ENCODE assay signal across 7 cellular contexts in genomic region chr15:71823801-71824200, GRCh38. TPM values are rescaled to one million over a fixed set of nuclear protein-coding genes. Genes with fewer than 3 reads are reported as not detected.
"Had no signal": no experiment of that assay in that cellular context is flagged by ENCODE, and none has a peak within 500 bp of the region (broad histone marks: within the 10 kb centered on the region; RNA-seq: fewer than 3 reads in every experiment).

No MANE protein-coding gene starts in this region.

- H3K4me3 Mint-ChIP-seq: GM23338, H9 had no signal

- H3K27ac ChIP-seq: HL-60 had no signal

- H3K27me3 Mint-ChIP-seq: IgD-negative memory B cell had no signal

- H3K27ac Mint-ChIP-seq: GM23338 had no signal

- DNase-seq: H9, HCEC 1CT had no signal

- H3K4me3 ChIP-seq: GM23338 had no signal

- H3K4me1 Mint-ChIP-seq: IgD-negative memory B cell had no signal

RNA-seq across cellular contexts. Expression of gene NR2E3, which starts 13.4 kb away (rescaled TPM):
- total RNA-seq: HepG2, HT1080 had no signal
